ENCODE assay signal across 8 cellular contexts in genomic region chr5:191036-191948, GRCh38. TPM values are rescaled to one million over a fixed set of nuclear protein-coding genes. Genes with fewer than 3 reads are reported as not detected.
DNase-seq lines count a peak whose midpoint lies in the region; ATAC-seq and TF ChIP-seq lines count a peak whose summit lies in the region.

TSS of gene LRRC14B (plus strand) at chr5:191495. CDS start at chr5:191539, 44 bp downstream.

- no peaks in the 10 kb centered on the region for H3K9me3 ChIP-seq in body of pancreas
- H3K9me3 ChIP-seq in osteoblast (ENCODE audit: low read depth, low read length): no peaks in the 10 kb centered on the region

- H4K20me1 ChIP-seq in osteoblast (ENCODE audit: insufficient read depth, low read length): peaks cover 8% of the 10 kb centered on the region

- in situ Hi-C loops in KBM-7 (cut with MboI; ENCODE audit: low pct_unique_long_range_greater_than_20kb, low sequenced_read_pairs): no loop called here

- 15 to 21% methylated on average over 9 to 54 of the region's 56 CpGs for WGBS in body of pancreas, 2 donors
- WGBS in lower leg skin, 2 donors: 16 to 20% methylated on average over 23 to 51 of the region's 56 CpGs

- TF ChIP-seq POLR2A in body of pancreas (IDR thresholded peaks at IDR 0.05) (peak in 1 of 3 donors; percentile 13), lower leg skin (IDR thresholded peaks at IDR 0.05) (no peak)

- no peaks in the 10 kb centered on the region for H3K27me3 ChIP-seq in body of pancreas
- H3K27me3 ChIP-seq in osteoblast (ENCODE audit: insufficient read depth, low read length): peaks cover 36% of the 10 kb centered on the region

- H2AFZ ChIP-seq in osteoblast (ENCODE audit: low read length): no peak within 1 kb of the TSS

- intact Hi-C loops in body of pancreas (cut with DNase I) (no loop called here), lower leg skin (cut with DNase I; ENCODE audit: low total_unique reads) (no loop called here)

- TF ChIP-seq CTCF in body of pancreas (IDR thresholded peaks at IDR 0.05) (no peak), osteoblast (IDR thresholded peaks at IDR 0.05; ENCODE audit: extremely low read depth, low read depth, low read length) (no peak), lower leg skin (IDR thresholded peaks at IDR 0.05) (no peak)

- peak in 3 of 4 donors; percentile 25 to 72 (median 57) for DNase-seq in body of pancreas
- DNase-seq in osteoblast (ENCODE audit: insufficient read length, low spot score, missing footprints): peak; percentile 73
- DNase-seq in KBM-7: no peak
- no peak for DNase-seq in SW 1271 (lab: John Stamatoyannopoulos, UW)
- no peak for DNase-seq in lower leg skin (ENCODE audit: low spot score in 2 of 2)

- H3K4me2 ChIP-seq in osteoblast (ENCODE audit: insufficient read depth, low read length): no peak within 1 kb of the TSS

- H3K27ac ChIP-seq in body of pancreas: no peak within 1 kb of the TSS
- no peak within 1 kb of the TSS for H3K27ac ChIP-seq in osteoblast (ENCODE audit: low read depth, low read length)

- ATAC-seq in GM18907 (IDR thresholded peaks at IDR 0.05; ENCODE audit: unreplicated experiment): peak; percentile 42
- ATAC-seq in HG03039 (IDR thresholded peaks at IDR 0.05; ENCODE audit: unreplicated experiment): peak; percentile 32
- ATAC-seq in body of pancreas: peak; percentile 8
- no peak for ATAC-seq in HG03457 (IDR thresholded peaks at IDR 0.05; ENCODE audit: unreplicated experiment)

- H3K4me1 ChIP-seq in body of pancreas (peaks cover 24% of the 10 kb centered on the region), osteoblast (ENCODE audit: insufficient read depth, low read length) (peaks cover 4% of the 10 kb centered on the region)

- H3K4me3 ChIP-seq in body of pancreas (no peak within 1 kb of the TSS), osteoblast (ENCODE audit: insufficient read depth, low read length) (no peak within 1 kb of the TSS), lower leg skin (ENCODE audit: low read depth, poor library complexity, severe bottlenecking) (no peak within 1 kb of the TSS)

- H3K36me3 ChIP-seq in body of pancreas (replicated peaks in 1 of 2; ENCODE audit: insufficient read depth in 1 of 2, low read depth in 2 of 2) (no peaks in the 10 kb centered on the region), osteoblast (ENCODE audit: insufficient read depth, low read length) (no peaks in the 10 kb centered on the region)

- no peaks in the 10 kb centered on the region for H3K79me2 ChIP-seq in osteoblast (ENCODE audit: insufficient read depth, low read length)

RNA-seq across cellular contexts. Expression of gene LRRC14B, which starts in this region (rescaled TPM):
- total RNA-seq in body of pancreas (not detected), osteoblast (under 0.01 TPM in 1 of 2 replicates, not detected in the other), lower leg skin (not detected)

Comparison
In these comparisons a context has a peak if more than half of its experiments do, and no peak if none do; other contexts are left out.
1. Peak in DNase-seq and ATAC-seq in body of pancreas; RNA of the gene not detected or under 1 TPM.
2. Peak in DNase-seq in osteoblast; RNA of the gene not detected or under 1 TPM.